Comparison of ENCODE assay signal across 1 cellular context in the genomic region with DNA sequence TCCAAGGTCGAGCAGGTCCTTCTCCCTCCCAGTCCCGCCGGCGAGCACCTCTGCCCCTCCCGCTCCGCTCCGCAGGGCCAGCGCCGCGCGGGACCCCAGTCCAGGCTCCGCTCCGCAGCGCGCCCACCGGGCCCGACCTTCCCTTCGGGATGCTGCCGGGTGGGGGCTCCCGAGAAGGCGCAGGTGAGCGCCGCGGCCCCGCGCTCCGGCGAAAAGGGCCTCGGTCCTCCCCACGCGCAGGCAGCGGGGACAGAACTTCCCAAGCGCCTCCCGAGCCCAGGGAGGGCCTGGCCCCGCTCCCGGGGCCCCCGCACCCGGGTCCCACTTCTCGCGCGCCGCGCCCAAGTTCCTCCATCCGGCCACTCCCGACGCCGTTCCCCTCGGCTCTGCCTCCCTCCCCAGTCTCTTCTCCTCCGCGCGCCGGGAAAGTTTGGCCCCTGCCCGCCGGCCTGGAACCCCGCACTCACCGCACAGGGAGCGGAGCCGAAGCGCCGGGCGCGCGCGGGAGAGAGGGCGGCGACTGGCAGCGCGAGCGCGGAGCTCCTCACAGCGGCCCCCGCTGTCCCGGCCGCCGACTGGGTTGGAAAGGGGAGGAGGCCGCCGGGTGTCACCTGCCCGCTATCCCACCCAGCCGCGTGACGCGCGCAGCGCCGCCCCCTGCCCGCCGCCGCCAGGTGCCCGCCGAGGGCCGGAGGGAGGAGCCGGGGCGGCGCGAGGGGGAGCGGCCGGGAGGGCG.
TF ChIP-seq lines count a peak whose summit lies in the region.

Gene ELOVL7 (minus strand): TSS at position 577 of the 736 bp plus-strand sequence. CDS start 56,872 bp downstream, outside the sequence.

TF ChIP-seq in HEK293, 187 proteins besides CTCF, POLR2A, EP300 and RAD21 (continued from another document and continues in another):
- TF ChIP-seq PBX3 (CRISPR knock-in tag; IDR thresholded peaks at IDR 0.05) (peak; percentile 14; the same call in 1 of the 2 replicates), ZNF629 (tag by site-specific recombination; IDR thresholded peaks at IDR 0.05) (no peak), ZNF704 (tag by site-specific recombination; IDR thresholded peaks at IDR 0.05) (no peak), ZSCAN30 (tag by site-specific recombination; IDR thresholded peaks at IDR 0.05) (peak; percentile 77), TCF7L2 (IDR thresholded peaks at IDR 0.05; ENCODE audit: borderline replicate concordance, low read depth, low read length) (no peak), ZNF280C (tag by site-specific recombination; IDR thresholded peaks at IDR 0.05) (no peak), ZNF354C (tag by site-specific recombination; IDR thresholded peaks at IDR 0.05; ENCODE audit: borderline replicate concordance, low read depth) (no peak), ZNF157 (tag by site-specific recombination; IDR thresholded peaks at IDR 0.05) (no peak), ZNF621 (tag by site-specific recombination; IDR thresholded peaks at IDR 0.05) (no peak), OVOL3 (tag by site-specific recombination; IDR thresholded peaks at IDR 0.05) (no peak), HOXD13 (CRISPR knock-in tag; IDR thresholded peaks at IDR 0.05; ENCODE audit: borderline replicate concordance) (no peak), ZNF530 (tag by site-specific recombination; IDR thresholded peaks at IDR 0.05; ENCODE audit: low read depth) (no peak), SP2 (tag by site-specific recombination; IDR thresholded peaks at IDR 0.05) (no peak), ZNF140 (tag by site-specific recombination; IDR thresholded peaks at IDR 0.05) (no peak), ATF2 (tag by site-specific recombination; IDR thresholded peaks at IDR 0.05; ENCODE audit: low read depth) (no peak), PRDM10 (tag by site-specific recombination; IDR thresholded peaks at IDR 0.05) (peak; percentile 90), ZNF677 (tag by site-specific recombination; IDR thresholded peaks at IDR 0.05) (no peak), ZFP69B (tag by site-specific recombination; IDR thresholded peaks at IDR 0.05) (peak; percentile 58; the same call in 1 of the 2 replicates), HOXA7 (CRISPR knock-in tag; IDR thresholded peaks at IDR 0.05; ENCODE audit: borderline replicate concordance) (no peak), ZNF335 (tag by site-specific recombination; conservative IDR thresholded peaks at IDR 0.05) (peak; percentile 60), ZNF48 (tag by site-specific recombination; IDR thresholded peaks at IDR 0.05) (no peak), ZNF513 (tag by site-specific recombination; IDR thresholded peaks at IDR 0.05) (no peak), ZNF394 (tag by site-specific recombination; IDR thresholded peaks at IDR 0.05; ENCODE audit: borderline replicate concordance) (no peak), KLF17 (tag by site-specific recombination; IDR thresholded peaks at IDR 0.05) (0 out of 2 replicates have a peak, but pooled peaks have one; percentile 19), ZNF830 (tag by site-specific recombination; IDR thresholded peaks at IDR 0.05; ENCODE audit: low read depth) (no peak), ZNF132 (tag by site-specific recombination; IDR thresholded peaks at IDR 0.05; ENCODE audit: borderline replicate concordance) (no peak), YY2 (tag by site-specific recombination; IDR thresholded peaks at IDR 0.05) (no peak), ZNF596 (tag by site-specific recombination; IDR thresholded peaks at IDR 0.05) (no peak), ZNF324 (tag by site-specific recombination; IDR thresholded peaks at IDR 0.05) (no peak), ZNF610 (tag by site-specific recombination; IDR thresholded peaks at IDR 0.05; ENCODE audit: borderline replicate concordance) (peak; percentile 51; the same call in 1 of the 2 replicates), ZBTB17 (tag by site-specific recombination; IDR thresholded peaks at IDR 0.05) (no peak), ZNF292 (tag by site-specific recombination; IDR thresholded peaks at IDR 0.05; ENCODE audit: borderline replicate concordance, low read depth) (no peak), GLIS1 (tag by site-specific recombination; IDR thresholded peaks at IDR 0.05) (peak; percentile 29), ZNF837 (tag by site-specific recombination; IDR thresholded peaks at IDR 0.05) (no peak)
- TF ChIP-seq, protein P1, sequence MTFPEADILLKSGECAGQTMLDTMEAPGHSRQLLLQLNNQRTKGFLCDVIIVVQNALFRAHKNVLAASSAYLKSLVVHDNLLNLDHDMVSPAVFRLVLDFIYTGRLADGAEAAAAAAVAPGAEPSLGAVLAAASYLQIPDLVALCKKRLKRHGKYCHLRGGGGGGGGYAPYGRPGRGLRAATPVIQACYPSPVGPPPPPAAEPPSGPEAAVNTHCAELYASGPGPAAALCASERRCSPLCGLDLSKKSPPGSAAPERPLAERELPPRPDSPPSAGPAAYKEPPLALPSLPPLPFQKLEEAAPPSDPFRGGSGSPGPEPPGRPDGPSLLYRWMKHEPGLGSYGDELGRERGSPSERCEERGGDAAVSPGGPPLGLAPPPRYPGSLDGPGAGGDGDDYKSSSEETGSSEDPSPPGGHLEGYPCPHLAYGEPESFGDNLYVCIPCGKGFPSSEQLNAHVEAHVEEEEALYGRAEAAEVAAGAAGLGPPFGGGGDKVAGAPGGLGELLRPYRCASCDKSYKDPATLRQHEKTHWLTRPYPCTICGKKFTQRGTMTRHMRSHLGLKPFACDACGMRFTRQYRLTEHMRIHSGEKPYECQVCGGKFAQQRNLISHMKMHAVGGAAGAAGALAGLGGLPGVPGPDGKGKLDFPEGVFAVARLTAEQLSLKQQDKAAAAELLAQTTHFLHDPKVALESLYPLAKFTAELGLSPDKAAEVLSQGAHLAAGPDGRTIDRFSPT (tag by site-specific recombination; IDR thresholded peaks at IDR 0.05), result no peak
- TF ChIP-seq, protein P2, sequence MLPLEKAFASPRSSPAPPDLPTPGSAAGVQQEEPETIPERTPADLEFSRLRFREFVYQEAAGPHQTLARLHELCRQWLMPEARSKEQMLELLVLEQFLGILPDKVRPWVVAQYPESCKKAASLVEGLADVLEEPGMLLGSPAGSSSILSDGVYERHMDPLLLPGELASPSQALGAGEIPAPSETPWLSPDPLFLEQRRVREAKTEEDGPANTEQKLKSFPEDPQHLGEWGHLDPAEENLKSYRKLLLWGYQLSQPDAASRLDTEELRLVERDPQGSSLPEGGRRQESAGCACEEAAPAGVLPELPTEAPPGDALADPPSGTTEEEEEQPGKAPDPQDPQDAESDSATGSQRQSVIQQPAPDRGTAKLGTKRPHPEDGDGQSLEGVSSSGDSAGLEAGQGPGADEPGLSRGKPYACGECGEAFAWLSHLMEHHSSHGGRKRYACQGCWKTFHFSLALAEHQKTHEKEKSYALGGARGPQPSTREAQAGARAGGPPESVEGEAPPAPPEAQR (tag by site-specific recombination; IDR thresholded peaks at IDR 0.05), result no peak
